In genomic region chr11:61172353-61172752, GRCh38 we compare ENCODE assay signal across 21 cellular contexts. TPM values are rescaled to one million over a fixed set of nuclear protein-coding genes. Genes with fewer than 3 reads are reported as not detected.
DNase-seq lines count a peak whose midpoint lies in the region; ATAC-seq and TF ChIP-seq lines count a peak whose summit lies in the region.
"Had no signal": no experiment of that assay in that cellular context is flagged by ENCODE, and none has a peak within 500 bp of the region (broad histone marks: within the 10 kb centered on the region; RNA-seq: fewer than 3 reads in every experiment).

No MANE protein-coding gene starts in this region.

- H3K27ac Mint-ChIP-seq in CD4-positive, alpha-beta T cell = peak overlapping the region; percentile 2
- H3K27ac Mint-ChIP-seq: GM23338 had no signal

- no peaks in the 10 kb centered on the region for H3K27me3 ChIP-seq in BLaER1
- no peaks in the 10 kb centered on the region for H3K27me3 ChIP-seq in CD4-positive, alpha-beta T cell (ENCODE audit: control insufficient read depth, insufficient read depth, low read length)
- no peaks in the 10 kb centered on the region for H3K27me3 ChIP-seq in neutrophil
- H3K27me3 ChIP-seq: uterus had no signal

- H3K9me3 ChIP-seq in BLaER1 = peaks cover 6% of the 10 kb centered on the region; the same call in 1 of the 2 replicates
- H3K9me3 ChIP-seq in CD4-positive, alpha-beta T cell (ENCODE audit: control insufficient read depth, low read length) = no peaks in the 10 kb centered on the region
- no peaks in the 10 kb centered on the region for H3K9me3 ChIP-seq in neutrophil
- H3K9me3 ChIP-seq: uterus had no signal

- H3K9me3 Mint-ChIP-seq in CD4-positive, alpha-beta T cell = no peaks in the 10 kb centered on the region

- no peaks in the 10 kb centered on the region for H4K20me1 ChIP-seq in BLaER1

- H3K4me3 ChIP-seq in BLaER1 = no peak overlapping the region
- peak overlapping the region; percentile 35 to 38 for H3K4me3 ChIP-seq in neutrophil (ENCODE audit: low read depth in 1 of 2, low read length in 1 of 2)
- H3K4me3 ChIP-seq: GM23338, skin epidermis, uterus had no signal

- no peaks in the 10 kb centered on the region for H3K36me3 Mint-ChIP-seq in CD4-positive, alpha-beta T cell (ENCODE audit: low read depth)

- H3K4me1 Mint-ChIP-seq in CD4-positive, alpha-beta T cell (ENCODE audit: low read depth) = peaks cover 27% of the 10 kb centered on the region
- H3K4me1 Mint-ChIP-seq: GM23338 had no signal

- peak overlapping the region; percentile 51 for H3K4me2 ChIP-seq in BLaER1
- H3K4me2 ChIP-seq: GM23338 had no signal

- H3K36me3 ChIP-seq in BLaER1 (no peaks in the 10 kb centered on the region), neutrophil (no peaks in the 10 kb centered on the region)
- H3K36me3 ChIP-seq: uterus had no signal

- no peak for TF ChIP-seq CTCF in CD4-positive, alpha-beta T cell (IDR thresholded peaks at IDR 0.05)
- TF ChIP-seq CTCF in VCaP (conservative IDR thresholded peaks at IDR 0.05) (no peak), neutrophil (IDR thresholded peaks at IDR 0.05) (no peak)

- H3K27me3 Mint-ChIP-seq in CD4-positive, alpha-beta T cell = no peaks in the 10 kb centered on the region

- DNase-seq in CD4-positive, alpha-beta T cell = no peak
- no peak for DNase-seq in NCI-H187 (lab: John Stamatoyannopoulos, UW)
- DNase-seq: activated CD4-positive, CD25-positive, alpha-beta regulatory T cell; activated gamma-delta T cell; effector CD4-positive, alpha-beta T cell; left cardiac atrium; NCI-H1048; NCI-H1930; nucleus accumbens; RPMI8226; stimulated activated CD4-positive, alpha-beta T cell treated with anti-CD3 and anti-CD28 coated beads, Interleukin-1b, Interleukin-23, amount 100 ng/mL, for 48 hours; uterus had no signal

- H3K27ac ChIP-seq in BLaER1 (no peak overlapping the region), VCaP (peak overlapping the region; percentile 43), neutrophil (peak overlapping the region; percentile 90)
- H3K27ac ChIP-seq in CD4-positive, alpha-beta T cell (ENCODE audit: low read depth, low read length) = no peak overlapping the region
- H3K27ac ChIP-seq: epithelial cell of prostate, skin epidermis, uterus had no signal

- intact Hi-C loops in CD4-positive, alpha-beta T cell (cut with DNase I, micrococcal nuclease) = no loop called here

- CTCF ChIA-PET in CD4-positive, alpha-beta T cell (lab: Charles Lee) = no interaction called here

- H3K4me1 ChIP-seq in BLaER1 (peaks cover 23% of the 10 kb centered on the region), neutrophil (ENCODE audit: control insufficient read depth in 1 of 2, insufficient read depth in 1 of 2, low read depth in 1 of 2, low read length in 1 of 2) (peaks cover 42 to 52% of the 10 kb centered on the region in 2 experiments)
- H3K4me1 ChIP-seq: uterus had no signal

- no peak overlapping the region for H3K9ac ChIP-seq in BLaER1

- no peak for ATAC-seq in CD4-positive, alpha-beta T cell (ENCODE audit: poor library complexity)
- no peak for ATAC-seq in HG03354 (IDR thresholded peaks at IDR 0.05; ENCODE audit: poor library complexity, severe bottlenecking, unreplicated experiment)
- ATAC-seq in GM18861 (IDR thresholded peaks at IDR 0.05; ENCODE audit: unreplicated experiment) = no peak
- ATAC-seq: GM23338, left cardiac atrium had no signal

- POLR2A ChIA-PET in CD4-positive, alpha-beta T cell (lab: Charles Lee) = interaction anchor here (1.0 kb wide), 1 partner anchor 11 kb away, joined by 3 read pairs; the partner anchor contains the start of gene VPS37C

- no peak overlapping the region for H3K4me3 Mint-ChIP-seq in CD4-positive, alpha-beta T cell
- H3K4me3 Mint-ChIP-seq: GM23338 had no signal

RNA-seq across cellular contexts. Expression of gene VPS37C, which starts 11.1 kb away (rescaled TPM):
- 1 to 10 TPM; 1.8 to 2.0 TPM for total RNA-seq in CD4-positive, alpha-beta T cell

RNA-seq across cellular contexts. Expression of gene PGA3, which starts 31.0 kb away (rescaled TPM):
- total RNA-seq in CD4-positive, alpha-beta T cell = not detected
- total RNA-seq: GM23338, HT1080 had no signal

RNA-seq across cellular contexts. Expression of gene PGA4, which starts 49.8 kb away (rescaled TPM):
- total RNA-seq in CD4-positive, alpha-beta T cell = not detected
- total RNA-seq: GM23338, HT1080 had no signal

Comparison
In these comparisons a context has a peak if more than half of its experiments do, and no peak if none do; other contexts are left out.
1. H3K27ac ChIP-seq: peak in VCaP (single experiment) and neutrophil (single experiment); none in BLaER1 (single experiment) and CD4-positive, alpha-beta T cell (single experiment).